ENCODE assay signal across 23 cellular contexts in the genomic region with DNA sequence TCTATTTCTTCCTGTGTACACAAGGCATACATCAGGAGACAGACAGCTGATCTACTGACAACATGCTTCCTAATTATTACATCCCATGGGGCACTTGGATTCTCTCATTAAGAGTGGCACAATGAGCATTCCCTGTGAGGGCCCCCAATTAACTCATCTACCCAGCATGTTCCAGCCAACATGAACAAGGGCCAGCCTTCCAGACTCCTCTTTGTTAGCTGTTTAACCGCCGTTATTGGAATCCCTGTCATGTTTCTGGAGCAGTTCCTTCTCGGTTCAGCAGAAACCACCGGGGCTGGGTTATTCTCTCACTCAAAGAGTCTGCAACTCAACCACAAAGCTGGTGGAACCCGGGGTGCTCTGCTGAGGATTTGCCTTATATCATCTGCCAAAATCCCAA. TPM values are rescaled to one million over a fixed set of nuclear protein-coding genes. Genes with fewer than 3 reads are reported as not detected.
"Had no signal": no experiment of that assay in that cellular context is flagged by ENCODE, and none has a peak within 500 bp of the region (broad histone marks: within the 10 kb centered on the region; RNA-seq: fewer than 3 reads in every experiment).

No MANE protein-coding gene starts in this region.

- H3K9me3 ChIP-seq: MG63 had no signal

- ATAC-seq: activated CD8-positive, alpha-beta memory T cell treated with anti-CD3 and anti-CD28 coated beads, Interleukin-2, amount 10 ng/mL, durations not matched to agents 7 days and 5 days; T-helper 17 cell; WTC11 had no signal

- DNase-seq: activated CD4-positive, alpha-beta T cell treated with anti-CD3 and anti-CD28 coated beads for 1 hour; activated CD4-positive, alpha-beta T cell treated with anti-CD3 and anti-CD28 coated beads, Interleukin-2, amount 10 ng/mL, durations not matched to agents 24 days and 14 days; activated CD4-positive, alpha-beta T cell treated with anti-CD3 and anti-CD28 coated beads, Interleukin-2, amount 50 U/mL, for 48 hours; activated CD8-positive, alpha-beta memory T cell treated with anti-CD3 and anti-CD28 coated beads, Interleukin-2, amount 10 ng/mL, durations not matched to agents 7 days and 5 days; activated effector memory CD4-positive, alpha-beta T cell treated with Interleukin-2 at 50 U/mL for 16 hours; activated naive CD4-positive, alpha-beta T cell; activated T-cell treated with anti-CD3 and anti-CD28 coated beads, Interleukin-2, amount 50 U/mL, for 24 hours; MG63; NCI-H1105; NCI-H1436; NCI-H187 treated with DMSO at 0.1 percent for 48 hours; NCI-H2107; NCI-H2227 treated with DMSO at 0.1 percent for 48 hours; NCI-H446 treated with DMSO at 0.1 percent for 48 hours; NCI-H524 treated with DMSO at 0.1 percent for 48 hours; NCI-H774; SIG-M5; T-helper 17 cell; T-helper 9 cell had no signal

- H3K27ac ChIP-seq: KMS-11 had no signal

- H3K27me3 ChIP-seq: MG63 had no signal

- H3K4me3 ChIP-seq: MG63 had no signal

- H3K36me3 ChIP-seq: MG63 had no signal

RNA-seq across cellular contexts. Expression of gene GPM6B, which starts 9.9 kb away (rescaled TPM):
- total RNA-seq: activated CD4-positive, alpha-beta T cell treated with anti-CD3 and anti-CD28 coated beads, Interleukin-2, amount 10 ng/mL, durations not matched to agents 24 days and 14 days; activated CD8-positive, alpha-beta memory T cell treated with anti-CD3 and anti-CD28 coated beads, Interleukin-2, amount 10 ng/mL, durations not matched to agents 7 days and 5 days; activated T-helper 1 cell treated with anti-CD3 and anti-CD28 coated beads, Interleukin-12 subunit alpha, Interleukin-12 subunit beta, Interleukin-2, Interleukin-4 antibody, amounts not matched to agents 30 ng/mL and 10 ng/mL and 1 ng/mL, durations not matched to agents 14 hours and 24 hours and 36 hours; OCI-LY7; T-helper 17 cell had no signal
